1 cellular context compared by ENCODE assay signal in genomic region chr2:104863229-104863584, GRCh38.
TF ChIP-seq lines count a peak whose summit lies in the region.

No MANE protein-coding gene starts in this region.

TF ChIP-seq in WTC11, 78 proteins besides CTCF, POLR2A, EP300 and RAD21 (continued from another document):
- TF ChIP-seq ARID4B (CRISPR knock-in tag; IDR thresholded peaks at IDR 0.05; ENCODE audit: borderline replicate concordance), result no peak
- TF ChIP-seq CDX4 (CRISPR knock-in tag; IDR thresholded peaks at IDR 0.05; ENCODE audit: borderline replicate concordance), result no peak
- TF ChIP-seq PRRX2 (CRISPR knock-in tag; IDR thresholded peaks at IDR 0.05), result no peak
- no peak for TF ChIP-seq ZNF281 (CRISPR knock-in tag; IDR thresholded peaks at IDR 0.05)
- no peak for TF ChIP-seq ESRRA (CRISPR knock-in tag; IDR thresholded peaks at IDR 0.05; ENCODE audit: borderline replicate concordance)
- no peak for TF ChIP-seq SMAD4 (CRISPR knock-in tag; IDR thresholded peaks at IDR 0.05)
- TF ChIP-seq CBFB (CRISPR knock-in tag; IDR thresholded peaks at IDR 0.05; ENCODE audit: low read depth), result no peak
- no peak for TF ChIP-seq E2F1 (CRISPR knock-in tag; IDR thresholded peaks at IDR 0.05)
- no peak for TF ChIP-seq USF1 (CRISPR knock-in tag; IDR thresholded peaks at IDR 0.05)
